In the genomic region with DNA sequence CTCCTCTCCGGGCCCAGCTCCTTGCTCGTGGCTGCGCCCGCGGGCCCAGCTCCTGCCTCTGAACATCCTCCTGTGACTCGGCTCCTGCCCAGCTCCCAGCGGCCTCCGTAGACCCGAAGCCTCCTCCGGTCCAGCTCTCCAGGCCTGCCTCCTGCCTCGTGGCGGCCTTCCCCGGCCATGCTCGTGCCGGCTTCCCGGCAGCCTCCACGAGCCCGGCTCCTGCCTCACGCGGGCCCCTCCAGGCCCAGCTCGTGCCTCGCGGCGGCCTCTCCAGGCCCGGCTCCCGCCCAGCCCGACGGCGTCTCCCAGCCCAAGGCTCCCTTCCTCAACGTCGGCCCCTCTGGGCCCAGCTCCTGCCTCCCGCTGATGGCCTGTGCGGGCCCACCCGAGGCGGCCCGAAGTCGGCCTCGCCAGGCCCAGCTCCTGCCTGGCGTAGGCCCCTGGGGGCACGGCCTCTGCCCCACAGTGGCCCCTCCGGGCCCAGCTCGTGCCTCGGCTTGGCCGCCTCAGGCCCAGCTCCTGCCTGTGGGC, we compare ENCODE assay signal across 19 cellular contexts. TPM values are rescaled to one million over a fixed set of nuclear protein-coding genes. Genes with fewer than 3 reads are reported as not detected.
DNase-seq lines count a peak whose midpoint lies in the region; ATAC-seq, FAIRE-seq and TF ChIP-seq lines count a peak whose summit lies in the region.
"Had no signal": no experiment of that assay in that cellular context is flagged by ENCODE, and none has a peak within 500 bp of the region (broad histone marks: within the 10 kb centered on the region; RNA-seq: fewer than 3 reads in every experiment).

No MANE protein-coding gene starts in this region.

- H3K9me1 ChIP-seq in K562 (ENCODE audit: control insufficient read depth, insufficient read depth, low read length): no peaks in the 10 kb centered on the region

- TF ChIP-seq CTCF in K562 (IDR thresholded peaks at IDR 0.05 in 2 of 3, conservative IDR thresholded peaks at IDR 0.05 in 1 of 3; ENCODE audit: insufficient read depth in 2 of 3, low read depth in 1 of 3, low read length in 3 of 3): no peak
- TF ChIP-seq CTCF in osteoblast (IDR thresholded peaks at IDR 0.05; ENCODE audit: extremely low read depth, low read depth, low read length): no peak

- H3K9me3 ChIP-seq in right cardiac atrium (ENCODE audit: control insufficient read depth, low read length) (no peaks in the 10 kb centered on the region), K562 (replicated peaks; ENCODE audit: control insufficient read depth, insufficient read depth, low read depth, low read length) (no peaks in the 10 kb centered on the region), osteoblast (ENCODE audit: low read depth, low read length) (no peaks in the 10 kb centered on the region)
- H3K9me3 ChIP-seq: A549, BLaER1, HAP-1 had no signal

- TF ChIP-seq POLR2A in K562 (conservative IDR thresholded peaks at IDR 0.05): no peak

- no peak for TF ChIP-seq RAD21 in K562 (CRISPR knock-in tag; conservative IDR thresholded peaks at IDR 0.05 in 1 of 2, IDR thresholded peaks at IDR 0.05 in 1 of 2)

- ATAC-seq in right cardiac atrium (peak; percentile 25 to 46), K562 (no peak)

- no peak overlapping the region for H3K4me2 ChIP-seq in K562 (ENCODE audit: insufficient read depth, low read length)
- no peak overlapping the region for H3K4me2 ChIP-seq in osteoblast (ENCODE audit: insufficient read depth, low read length)
- H3K4me2 ChIP-seq: A549, BLaER1 had no signal

- TF ChIP-seq EP300 in K562 (IDR thresholded peaks at IDR 0.05; ENCODE audit: low read length): no peak

- H4K20me1 ChIP-seq in K562 (replicated peaks; ENCODE audit: control insufficient read depth, insufficient read depth, low read length): no peaks in the 10 kb centered on the region
- H4K20me1 ChIP-seq in osteoblast (ENCODE audit: insufficient read depth, low read length): no peaks in the 10 kb centered on the region
- H4K20me1 ChIP-seq: BLaER1 had no signal

- H3K27me3 ChIP-seq in right cardiac atrium (ENCODE audit: control insufficient read depth, insufficient read depth): no peaks in the 10 kb centered on the region
- H3K27me3 ChIP-seq in K562 (ENCODE audit: control insufficient read depth in 2 of 2, insufficient read depth in 2 of 2, low read length in 2 of 2): no peaks in the 10 kb centered on the region
- H3K27me3 ChIP-seq in osteoblast (ENCODE audit: insufficient read depth, low read length): no peaks in the 10 kb centered on the region
- H3K27me3 ChIP-seq: BLaER1 had no signal

- FAIRE-seq in K562 (lab: Jason Lieb, UNC): no peak
- FAIRE-seq: A549, GM12892, GM18507 had no signal

- H3K36me3 ChIP-seq in K562 (ENCODE audit: control insufficient read depth, insufficient read depth, low read length) (peaks cover 25% of the 10 kb centered on the region; the same call in 2 of the 3 replicates), osteoblast (ENCODE audit: insufficient read depth, low read length) (no peaks in the 10 kb centered on the region)

- H3K27ac ChIP-seq in right cardiac atrium (ENCODE audit: low read length) (no peak overlapping the region), K562 (ENCODE audit: extremely low read depth, low read depth, low read length) (no peak overlapping the region), osteoblast (ENCODE audit: low read depth, low read length) (no peak overlapping the region)
- H3K27ac ChIP-seq: 22Rv1, A549, BLaER1, HL-60 had no signal

- no TSS peak for BruUV-seq in K562 (replicated peaks; lab: Mats Ljungman, UMichigan)

- intact Hi-C loops in right cardiac atrium (cut with DNase I) (no loop called here), cardiac septum (cut with DNase I) (no loop called here), K562 (cut with micrococcal nuclease) (no loop called here)

- DNase-seq in right cardiac atrium (no peak), cardiac septum (ENCODE audit: low spot score) (no peak), K562 (ENCODE audit: extremely low read depth in 1 of 4, low spot score in 3 of 4) (no peak), osteoblast (ENCODE audit: insufficient read length, low spot score, missing footprints) (peak; percentile 31), AG08396 (ENCODE audit: low spot score) (no peak), foreskin melanocyte (no peak), globus pallidus (ENCODE audit: low spot score) (no peak)
- DNase-seq: CD4-positive, alpha-beta memory T cell; DMS153; DMS79; GDM1; GOT3 had no signal

- in situ Hi-C loops in K562 (cut with MboI): no loop called here

- CTCF ChIA-PET in K562 (lab: Yijun Ruan, JAX; ENCODE audit: low intra/inter-chr PET ratio): no interaction called here

- no peak overlapping the region for H3K4me3 ChIP-seq in right cardiac atrium (ENCODE audit: low read length)
- no peak overlapping the region for H3K4me3 ChIP-seq in K562
- no peak overlapping the region for H3K4me3 ChIP-seq in osteoblast (ENCODE audit: insufficient read depth, low read length)
- H3K4me3 ChIP-seq: A549, BLaER1, HAP-1 had no signal

- H3K79me2 ChIP-seq in K562 (ENCODE audit: control insufficient read depth, insufficient read depth, low read length) (no peaks in the 10 kb centered on the region), osteoblast (ENCODE audit: insufficient read depth, low read length) (no peaks in the 10 kb centered on the region)

- POLR2A ChIA-PET in K562 (lab: Yijun Ruan, JAX): interaction anchor here (0.6 to 2.4 kb wide), 5 partner anchors 10 to 28 kb away, joined by 3 to 15 read pairs (median 5); no protein-coding TSS in a partner anchor

- H3K4me1 ChIP-seq in right cardiac atrium (ENCODE audit: control insufficient read depth, insufficient read depth, low read length) (no peaks in the 10 kb centered on the region), K562 (replicated peaks in 1 of 2; ENCODE audit: control insufficient read depth in 2 of 2, insufficient read depth in 2 of 2, low read length in 2 of 2) (peaks cover 15 to 20% of the 10 kb centered on the region in 2 experiments; a peak in 4 of 5 replicates), osteoblast (ENCODE audit: insufficient read depth, low read length) (no peaks in the 10 kb centered on the region)
- H3K4me1 ChIP-seq: A549, BLaER1, HAP-1 had no signal

- H2AFZ ChIP-seq in K562 (ENCODE audit: low read depth, low read length) (no peak overlapping the region), osteoblast (ENCODE audit: low read length) (no peak overlapping the region)

- WGBS in right cardiac atrium: 95% methylated on average over 44 of the region's 44 CpGs
- WGBS in K562 (ENCODE audit: insufficient coverage, low coverage, missing lambda C conversion rate): 96% methylated on average over 26 of the region's 44 CpGs

- no peak overlapping the region for H3K9ac ChIP-seq in K562 (ENCODE audit: insufficient read depth in 1 of 2, low read depth in 2 of 2, low read length in 2 of 2)
- H3K9ac ChIP-seq: BLaER1 had no signal

TF ChIP-seq in K562, 482 proteins besides CTCF, POLR2A, EP300 and RAD21:
- no peak for TF ChIP-seq PCBP1 (IDR thresholded peaks at IDR 0.05; ENCODE audit: low read depth, low read length, poor library complexity, severe bottlenecking)
- peak; percentile 16 for TF ChIP-seq RBM22 (IDR thresholded peaks at IDR 0.05; ENCODE audit: low read depth, low read length, poor library complexity, severe bottlenecking)
- TF ChIP-seq, protein P1, sequence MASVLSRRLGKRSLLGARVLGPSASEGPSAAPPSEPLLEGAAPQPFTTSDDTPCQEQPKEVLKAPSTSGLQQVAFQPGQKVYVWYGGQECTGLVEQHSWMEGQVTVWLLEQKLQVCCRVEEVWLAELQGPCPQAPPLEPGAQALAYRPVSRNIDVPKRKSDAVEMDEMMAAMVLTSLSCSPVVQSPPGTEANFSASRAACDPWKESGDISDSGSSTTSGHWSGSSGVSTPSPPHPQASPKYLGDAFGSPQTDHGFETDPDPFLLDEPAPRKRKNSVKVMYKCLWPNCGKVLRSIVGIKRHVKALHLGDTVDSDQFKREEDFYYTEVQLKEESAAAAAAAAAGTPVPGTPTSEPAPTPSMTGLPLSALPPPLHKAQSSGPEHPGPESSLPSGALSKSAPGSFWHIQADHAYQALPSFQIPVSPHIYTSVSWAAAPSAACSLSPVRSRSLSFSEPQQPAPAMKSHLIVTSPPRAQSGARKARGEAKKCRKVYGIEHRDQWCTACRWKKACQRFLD (CRISPR knock-in tag; IDR thresholded peaks at IDR 0.05): no peak
- TF ChIP-seq, protein P2, sequence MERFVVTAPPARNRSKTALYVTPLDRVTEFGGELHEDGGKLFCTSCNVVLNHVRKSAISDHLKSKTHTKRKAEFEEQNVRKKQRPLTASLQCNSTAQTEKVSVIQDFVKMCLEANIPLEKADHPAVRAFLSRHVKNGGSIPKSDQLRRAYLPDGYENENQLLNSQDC (CRISPR knock-in tag; IDR thresholded peaks at IDR 0.05): no peak
- TF ChIP-seq POLR2G (IDR thresholded peaks at IDR 0.05; ENCODE audit: low read depth, low read length): peak; percentile 28; the same call in 1 of the 2 replicates

RNA-seq across cellular contexts. Expression of a gene that starts 16.9 kb away (rescaled TPM):
- total RNA-seq in right cardiac atrium: 10 to 100 TPM; 56.2 to 67.3 (median 60.6) TPM
- polyA plus RNA-seq in right cardiac atrium: 26.9 TPM
- total RNA-seq in cardiac septum: 50.2 TPM
- 196 and 234 TPM in 2 replicates for total RNA-seq in K562 (2011; cell fraction: chromatin; rRNA removed; ENCODE audit: low replicate concordance)
- 184 and 220 TPM in 2 replicates for total RNA-seq in K562 (2011; cell fraction: nucleolus; rRNA removed)
- 236 and 245 TPM in 2 replicates for total RNA-seq in K562 (2011; cell fraction: nucleoplasm; rRNA removed)
- total RNA-seq in K562 (2014; rRNA removed): 64.4 and 76.4 TPM in 2 replicates
- total RNA-seq in K562 (2014; rRNA removed; fragmentation: Illumina TruSeq; extraction: Trizol): 57.6 and 58.0 TPM in 2 replicates
- total RNA-seq in K562 (2015; rRNA removed; fragmentation: Illumina TruSeq; extraction: Trizol): 78.0 and 78.4 TPM in 2 replicates
- total RNA-seq in K562 (2021): 107 and 108 TPM in 2 replicates
- polyA plus RNA-seq in K562 (2011; rRNA removed): 79.1 and 95.8 TPM in 2 replicates
- 111 and 247 TPM in 2 replicates for polyA plus RNA-seq in K562 (2011; cell fraction: cytosol; rRNA removed)
- polyA plus RNA-seq in K562 (2011; cell fraction: nucleus; rRNA removed): 105 and 124 TPM in 2 replicates
- 51.5 and 64.1 TPM in 2 replicates for polyA plus RNA-seq in K562 (2012)
- 109 and 132 TPM in 2 replicates for polyA plus RNA-seq in K562 (2014; fragmentation: Illumina TruSeq; extraction: Trizol)
- 1 to 10 TPM; 6.3 to 8.2 TPM for polyA plus RNA-seq in K562 (2014; fragmentation: Nextera tagmentation; extraction: Ambion mirVana)
- 63.2 and 85.8 TPM in 2 replicates for polyA plus RNA-seq in K562 (2014; rRNA removed)
- 89.8 and 153 TPM in 2 replicates for polyA minus RNA-seq in K562 (2011; rRNA and poly(A)+ RNA removed)
- 63.9 and 95.8 TPM in 2 replicates for polyA minus RNA-seq in K562 (2011; cell fraction: cytosol; rRNA and poly(A)+ RNA removed)
- 27.6 and 38.8 TPM in 2 replicates for polyA minus RNA-seq in K562 (2011; cell fraction: nucleus; rRNA and poly(A)+ RNA removed)
- total RNA-seq in osteoblast: 118 and 131 TPM in 2 replicates
